In the genomic region with DNA sequence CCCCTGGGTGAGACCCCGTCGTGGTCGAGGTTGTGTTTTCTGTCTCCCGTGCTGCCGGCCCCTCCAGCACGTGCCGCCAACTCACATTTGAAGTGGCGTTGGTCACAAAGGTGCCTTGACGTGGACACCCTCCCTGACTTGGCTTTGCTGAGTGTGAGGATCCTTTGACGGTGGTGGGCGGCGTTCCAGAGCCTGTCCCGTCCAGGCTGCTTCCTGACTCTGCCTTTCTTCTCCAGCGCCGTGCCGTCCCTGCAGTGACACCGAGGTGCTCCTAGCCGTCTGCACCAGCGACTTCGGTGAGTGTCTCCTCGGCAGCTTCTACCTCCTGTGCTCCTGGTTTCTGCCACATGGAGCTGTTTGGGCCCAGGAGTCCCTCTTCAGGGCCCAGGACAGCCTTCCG, we compare ENCODE assay signal across 17 cellular contexts. TPM values are rescaled to one million over a fixed set of nuclear protein-coding genes. Genes with fewer than 3 reads are reported as not detected.
DNase-seq lines count a peak whose midpoint lies in the region; ATAC-seq and TF ChIP-seq lines count a peak whose summit lies in the region.
"Had no signal": no experiment of that assay in that cellular context is flagged by ENCODE, and none has a peak within 500 bp of the region (broad histone marks: within the 10 kb centered on the region; RNA-seq: fewer than 3 reads in every experiment).

No MANE protein-coding gene starts in this region.

- H3K4me3 Mint-ChIP-seq in GM23338 = no peak overlapping the region
- no peak overlapping the region for H3K4me3 Mint-ChIP-seq in activated naive CD4-positive, alpha-beta T cell treated with anti-CD3 and anti-CD28 coated beads for 36 hours
- H3K4me3 Mint-ChIP-seq: CD4-positive, CD25-positive, alpha-beta regulatory T cell; HFFc6 had no signal

- peak overlapping the region; percentile 53 for H3K9ac ChIP-seq in adipocyte (ENCODE audit: low read length)

- H3K27ac Mint-ChIP-seq in GM23338 = peak overlapping the region; percentile 80
- no peak overlapping the region for H3K27ac Mint-ChIP-seq in activated naive CD4-positive, alpha-beta T cell treated with anti-CD3 and anti-CD28 coated beads for 36 hours
- H3K27ac Mint-ChIP-seq: CD4-positive, CD25-positive, alpha-beta regulatory T cell; HFFc6 had no signal

- ATAC-seq in GM23338 = no peak
- ATAC-seq: PC-3 had no signal

- H3K4me1 ChIP-seq in GM23338 (ENCODE audit: insufficient read depth) = no peaks in the 10 kb centered on the region
- H3K4me1 ChIP-seq in adipocyte (ENCODE audit: control insufficient read depth, insufficient read depth, low read length) = peaks cover 36% of the 10 kb centered on the region
- H3K4me1 ChIP-seq in esophagus squamous epithelium = peaks cover 47 to 82% (median 48%) of the 10 kb centered on the region in 3 donors
- peaks cover 33 to 69% (median 51%) of the 10 kb centered on the region in 4 donors for H3K4me1 ChIP-seq in stomach

- H3K4me2 ChIP-seq in GM23338 = no peak overlapping the region

- H3K36me3 ChIP-seq in GM23338 (ENCODE audit: insufficient read depth) (peaks cover 3% of the 10 kb centered on the region; the same call in 1 of the 2 replicates), adipocyte (ENCODE audit: control insufficient read depth, insufficient read depth, low read length, severe bottlenecking) (peaks cover 40% of the 10 kb centered on the region), esophagus squamous epithelium (peaks cover 30 to 73% (median 32%) of the 10 kb centered on the region in 3 donors), stomach (peaks cover 29 to 64% (median 42%) of the 10 kb centered on the region in 4 donors)

- H4K20me1 ChIP-seq in GM23338 (replicated peaks; ENCODE audit: insufficient read depth) = 0 out of 2 replicates have a peak, but pooled peaks cover 3% of the 10 kb centered on the region

- H3F3A ChIP-seq in GM23338 (replicated peaks; ENCODE audit: low read depth) = no peaks in the 10 kb centered on the region

- no peaks in the 10 kb centered on the region for H3K9me2 ChIP-seq in GM23338 (ENCODE audit: insufficient read depth)

- H3K9me3 ChIP-seq in adipocyte (ENCODE audit: control insufficient read depth, low read length) (no peaks in the 10 kb centered on the region), esophagus squamous epithelium (no peaks in the 10 kb centered on the region), stomach (no peaks in the 10 kb centered on the region)

- peaks cover 4% of the 10 kb centered on the region for H3K27me3 Mint-ChIP-seq in GM23338 (ENCODE audit: insufficient read depth, low read depth, poor library complexity)
- no peaks in the 10 kb centered on the region for H3K27me3 Mint-ChIP-seq in activated naive CD4-positive, alpha-beta T cell treated with anti-CD3 and anti-CD28 coated beads for 36 hours (ENCODE audit: low read depth)

- peaks cover 19% of the 10 kb centered on the region for H3K36me3 Mint-ChIP-seq in GM23338 (ENCODE audit: low read depth)
- H3K36me3 Mint-ChIP-seq in activated naive CD4-positive, alpha-beta T cell treated with anti-CD3 and anti-CD28 coated beads for 36 hours (ENCODE audit: low read depth) = no peaks in the 10 kb centered on the region
- H3K36me3 Mint-ChIP-seq: CD4-positive, CD25-positive, alpha-beta regulatory T cell had no signal

- TF ChIP-seq CTCF in GM23338 (conservative IDR thresholded peaks at IDR 0.05; ENCODE audit: low read depth in 2 of 2) (no peak), esophagus squamous epithelium (IDR thresholded peaks at IDR 0.05) (no peak), stomach (IDR thresholded peaks at IDR 0.05) (no peak)

- intact Hi-C loops in esophagus squamous epithelium (cut with DNase I) (no loop called here), stomach (cut with DNase I; ENCODE audit: low total_unique reads) (no loop called here)
- intact Hi-C loops in activated naive CD4-positive, alpha-beta T cell treated with anti-CD3 and anti-CD28 coated beads for 36 hours (cut with micrococcal nuclease) = no loop called here

- TF ChIP-seq EP300 in stomach (IDR thresholded peaks at IDR 0.05) = no peak

- peaks cover 6% of the 10 kb centered on the region; the same call in 1 of the 2 replicates for H3K79me2 ChIP-seq in GM23338 (replicated peaks; ENCODE audit: insufficient read depth)

- no peak overlapping the region for H3K4me3 ChIP-seq in GM23338
- H3K4me3 ChIP-seq in adipocyte (ENCODE audit: low read length) = no peak overlapping the region
- no peak overlapping the region for H3K4me3 ChIP-seq in esophagus squamous epithelium
- peak overlapping the region in 1 of 4 donors; percentile 35 for H3K4me3 ChIP-seq in stomach

- WGBS in esophagus squamous epithelium, 2 donors = 77 to 96% methylated on average over 8 to 14 of the region's 22 CpGs
- 64 to 85% (median 77%) methylated on average over 17 to 22 of the region's 22 CpGs for WGBS in stomach, 5 donors

- H2AFZ ChIP-seq in GM23338 = no peak overlapping the region

- H3K27ac ChIP-seq in GM23338 (ENCODE audit: low read depth) = no peak overlapping the region
- peak overlapping the region; percentile 89 to 95 (median 90) for H3K27ac ChIP-seq in esophagus squamous epithelium
- peak overlapping the region in 4 of 5 donors; percentile 82 to 95 (median 89) for H3K27ac ChIP-seq in stomach

- peaks cover 14% of the 10 kb centered on the region for H3K4me1 Mint-ChIP-seq in GM23338
- H3K4me1 Mint-ChIP-seq in activated naive CD4-positive, alpha-beta T cell treated with anti-CD3 and anti-CD28 coated beads for 36 hours (ENCODE audit: low read depth) = peaks cover 2% of the 10 kb centered on the region

- CTCF ChIA-PET in activated naive CD4-positive, alpha-beta T cell treated with anti-CD3 and anti-CD28 coated beads for 36 hours (lab: Charles Lee) = no interaction called here

- no peaks in the 10 kb centered on the region for H3K27me3 ChIP-seq in GM23338 (ENCODE audit: insufficient read depth)
- H3K27me3 ChIP-seq in adipocyte (replicated peaks; ENCODE audit: control insufficient read depth, insufficient read depth, low read length) = no peaks in the 10 kb centered on the region
- H3K27me3 ChIP-seq in esophagus squamous epithelium = peaks cover 0 to 3% (median 0%) of the 10 kb centered on the region in 4 donors
- peaks cover 0 to 7% (median 0%) of the 10 kb centered on the region in 3 donors for H3K27me3 ChIP-seq in stomach

- H3K9me3 Mint-ChIP-seq in GM23338 = no peaks in the 10 kb centered on the region
- H3K9me3 Mint-ChIP-seq in activated naive CD4-positive, alpha-beta T cell treated with anti-CD3 and anti-CD28 coated beads for 36 hours = no peaks in the 10 kb centered on the region
- H3K9me3 Mint-ChIP-seq: CD4-positive, CD25-positive, alpha-beta regulatory T cell; HFFc6 had no signal

- TF ChIP-seq POLR2A in esophagus squamous epithelium (IDR thresholded peaks at IDR 0.05) (no peak), stomach (IDR thresholded peaks at IDR 0.05) (no peak)

- DNase-seq in GM23338 (ENCODE audit: low spot score) = no peak
- DNase-seq in adipocyte (ENCODE audit: low read depth) = no peak
- DNase-seq in esophagus squamous epithelium (lab: John Stamatoyannopoulos, UW) = no peak
- DNase-seq in stomach = no peak
- DNase-seq in NCI-H526 (lab: John Stamatoyannopoulos, UW) = no peak
- no peak for DNase-seq in middle frontal gyrus (ENCODE audit: extremely low spot score, low spot score)
- DNase-seq in activated naive CD4-positive, alpha-beta T cell treated with anti-CD3 and anti-CD28 coated beads for 36 hours = no peak
- DNase-seq: AML-193; CD4-positive, CD25-positive, alpha-beta regulatory T cell; DND-41; GDM1; HFFc6; KG1; NCI-H1092; NCI-H446; NCI-H748 treated with DMSO at 0.1 percent for 48 hours; PC-3 had no signal

TF ChIP-seq in GM23338, 12 proteins besides CTCF, POLR2A, EP300 and RAD21 (continues in another document):
- no peak for TF ChIP-seq REST (IDR thresholded peaks at IDR 0.05; ENCODE audit: unreplicated experiment)

RNA-seq across cellular contexts. Expression of gene METRNL, which starts 13.5 kb away (rescaled TPM):
- 17.4 and 20.2 TPM in 2 replicates for total RNA-seq in GM23338 (2014; rRNA removed; shearing (Covaris generic))
- polyA plus RNA-seq in GM23338 (2016; fragmentation: Nextera tagmentation; extraction: Ambion mirVana) = 12.2 and 16.1 TPM in 2 replicates
- total RNA-seq in esophagus squamous epithelium = 100 to 1,000 TPM in 1 of 4 donors, 10 to 100 TPM in 3; 80.3 to 137 (median 87.7) TPM
- 100 to 1,000 TPM in 2 of 5 donors, 10 to 100 TPM in 3; 25.7 to 452 (median 55.4) TPM for total RNA-seq in stomach
- 10 to 100 TPM; 29.3 to 49.1 (median 35.9) TPM for polyA plus RNA-seq in stomach
- total RNA-seq in activated naive CD4-positive, alpha-beta T cell treated with anti-CD3 and anti-CD28 coated beads for 36 hours = 10 to 100 TPM; 14.4 to 15.2 TPM
